ENCODE assay signal across 19 cellular contexts in genomic region chr1:218336353-218336752, GRCh38. TPM values are rescaled to one million over a fixed set of nuclear protein-coding genes. Genes with fewer than 3 reads are reported as not detected.
DNase-seq lines count a peak whose midpoint lies in the region; ATAC-seq, FAIRE-seq and TF ChIP-seq lines count a peak whose summit lies in the region.
"Had no signal": no experiment of that assay in that cellular context is flagged by ENCODE, and none has a peak within 500 bp of the region (broad histone marks: within the 10 kb centered on the region; RNA-seq: fewer than 3 reads in every experiment).

No MANE protein-coding gene starts in this region.

- H3K4me1 ChIP-seq in SJCRH30, result peaks cover 35% of the 10 kb centered on the region
- H3K4me1 ChIP-seq: breast epithelium had no signal

- ATAC-seq in GM19463 (IDR thresholded peaks at IDR 0.05; ENCODE audit: unreplicated experiment) (peak; percentile 46), HG03442 (IDR thresholded peaks at IDR 0.05; ENCODE audit: unreplicated experiment) (peak; percentile 51), HG03521 (IDR thresholded peaks at IDR 0.05; ENCODE audit: unreplicated experiment) (no peak)
- ATAC-seq: activated naive CD4-positive, alpha-beta T cell treated with anti-CD3 and anti-CD28 coated beads, Interleukin-2, amount 50 U/mL, for 72 hours; left lobe of liver; mucosa of descending colon had no signal

- no peaks in the 10 kb centered on the region for H3K9me3 Mint-ChIP-seq in nephron
- no peaks in the 10 kb centered on the region for H3K9me3 Mint-ChIP-seq in activated CD4-positive, alpha-beta memory T cell treated with anti-CD3 and anti-CD28 coated beads, Interleukin-2, amount 10 ng/mL, durations not matched to agents 7 days and 5 days
- H3K9me3 Mint-ChIP-seq: activated naive CD4-positive, alpha-beta T cell treated with anti-CD3 and anti-CD28 coated beads, Interleukin-2, amount 50 U/mL, for 72 hours; activated T-cell treated with anti-CD3 and anti-CD28 coated beads, Interleukin-2, amount 50 U/mL, for 24 hours had no signal

- no peak overlapping the region for H3K4me3 ChIP-seq in SJCRH30
- H3K4me3 ChIP-seq: breast epithelium, mucosa of descending colon, thoracic aorta had no signal

- H3K27ac Mint-ChIP-seq in nephron, result peak overlapping the region; percentile 66 to 78 (median 75)
- no peak overlapping the region for H3K27ac Mint-ChIP-seq in activated CD4-positive, alpha-beta memory T cell treated with anti-CD3 and anti-CD28 coated beads, Interleukin-2, amount 10 ng/mL, durations not matched to agents 7 days and 5 days
- H3K27ac Mint-ChIP-seq: activated naive CD4-positive, alpha-beta T cell treated with anti-CD3 and anti-CD28 coated beads, Interleukin-2, amount 50 U/mL, for 72 hours; activated T-cell treated with anti-CD3 and anti-CD28 coated beads, Interleukin-2, amount 50 U/mL, for 24 hours had no signal

- H3K9me3 ChIP-seq in SJCRH30 (replicated peaks), result no peaks in the 10 kb centered on the region
- H3K9me3 ChIP-seq: breast epithelium, mucosa of descending colon, thoracic aorta had no signal

- DNase-seq in SJCRH30, result peak; percentile 97 to 99
- no peak for DNase-seq in activated CD4-positive, alpha-beta memory T cell treated with anti-CD3 and anti-CD28 coated beads, Interleukin-2, amount 10 ng/mL, durations not matched to agents 7 days and 5 days
- no peak for DNase-seq in frontal cortex (ENCODE audit: low spot score in 2 of 2)
- DNase-seq in NOMO-1 treated with dmso at 0.1 percent for 144 hours (lab: John Stamatoyannopoulos, UW; ENCODE audit: unreplicated experiment), result no peak
- DNase-seq: activated T-cell treated with anti-CD3 and anti-CD28 coated beads, Interleukin-2, amount 50 U/mL, for 24 hours; AML-193; Karpas-422; mucosa of descending colon; NCI-H1436 treated with DMSO at 0.1 percent for 48 hours; NCI-H446 treated with DMSO at 0.1 percent for 48 hours; occipital lobe had no signal

- H3K27me3 ChIP-seq in SJCRH30, result no peaks in the 10 kb centered on the region
- H3K27me3 ChIP-seq: breast epithelium had no signal

- peak overlapping the region in 1 of 3 experiments; percentile 10 for H3K4me3 Mint-ChIP-seq in nephron
- H3K4me3 Mint-ChIP-seq in activated CD4-positive, alpha-beta memory T cell treated with anti-CD3 and anti-CD28 coated beads, Interleukin-2, amount 10 ng/mL, durations not matched to agents 7 days and 5 days, result no peak overlapping the region
- H3K4me3 Mint-ChIP-seq: activated T-cell treated with anti-CD3 and anti-CD28 coated beads, Interleukin-2, amount 50 U/mL, for 24 hours had no signal

- POLR2A ChIA-PET in activated CD4-positive, alpha-beta memory T cell treated with anti-CD3 and anti-CD28 coated beads, Interleukin-2, amount 10 ng/mL, durations not matched to agents 7 days and 5 days (lab: Charles Lee), result no interaction called here

- H3K36me3 ChIP-seq in SJCRH30, result no peaks in the 10 kb centered on the region
- H3K36me3 ChIP-seq: breast epithelium, thoracic aorta had no signal

- peak overlapping the region; percentile 33 for H3K27ac ChIP-seq in SJCRH30
- H3K27ac ChIP-seq: breast epithelium, thoracic aorta had no signal

- peaks cover 9% of the 10 kb centered on the region for H3K36me3 Mint-ChIP-seq in nephron (ENCODE audit: low read depth)
- no peaks in the 10 kb centered on the region for H3K36me3 Mint-ChIP-seq in activated CD4-positive, alpha-beta memory T cell treated with anti-CD3 and anti-CD28 coated beads, Interleukin-2, amount 10 ng/mL, durations not matched to agents 7 days and 5 days (ENCODE audit: low read depth)

- FAIRE-seq in frontal cortex (lab: Jason Lieb, UNC), result no peak

- TF ChIP-seq CTCF in nephron (IDR thresholded peaks at IDR 0.05; ENCODE audit: unreplicated experiment in 3 of 3), result no peak

- H3K4me1 Mint-ChIP-seq in nephron, result peaks cover 57% of the 10 kb centered on the region
- H3K4me1 Mint-ChIP-seq in activated CD4-positive, alpha-beta memory T cell treated with anti-CD3 and anti-CD28 coated beads, Interleukin-2, amount 10 ng/mL, durations not matched to agents 7 days and 5 days, result no peaks in the 10 kb centered on the region

- CTCF ChIA-PET in activated CD4-positive, alpha-beta memory T cell treated with anti-CD3 and anti-CD28 coated beads, Interleukin-2, amount 10 ng/mL, durations not matched to agents 7 days and 5 days (lab: Charles Lee), result interaction anchor here (1.4 kb wide), 1 partner anchor 10 kb away, joined by 3 read pairs; no protein-coding TSS in a partner anchor

- no peaks in the 10 kb centered on the region for H3K27me3 Mint-ChIP-seq in nephron (ENCODE audit: low read depth)
- H3K27me3 Mint-ChIP-seq in activated CD4-positive, alpha-beta memory T cell treated with anti-CD3 and anti-CD28 coated beads, Interleukin-2, amount 10 ng/mL, durations not matched to agents 7 days and 5 days, result peaks cover 2% of the 10 kb centered on the region

RNA-seq across cellular contexts. Expression of gene TGFB2, which starts 8.8 kb away (rescaled TPM):
- 22.1 and 24.4 TPM in 2 replicates for total RNA-seq in SJCRH30 (2014; rRNA removed; shearing (Covaris generic))
- not detected for total RNA-seq in activated CD4-positive, alpha-beta memory T cell treated with anti-CD3 and anti-CD28 coated beads, Interleukin-2, amount 10 ng/mL, durations not matched to agents 7 days and 5 days
- 19.6 TPM for total RNA-seq in frontal cortex

RNA-seq across cellular contexts. Expression of gene RRP15, which starts 51.3 kb away (rescaled TPM):
- total RNA-seq in SJCRH30 (2014; rRNA removed; shearing (Covaris generic)), result 16.9 and 26.0 TPM in 2 replicates
- total RNA-seq in activated CD4-positive, alpha-beta memory T cell treated with anti-CD3 and anti-CD28 coated beads, Interleukin-2, amount 10 ng/mL, durations not matched to agents 7 days and 5 days, result 10 to 100 TPM; 10.3 to 10.6 TPM
- total RNA-seq in frontal cortex, result 21.6 TPM

Comparison
In these comparisons a context has a peak if more than half of its experiments do, and no peak if none do; other contexts are left out.
1. DNase-seq: peak in SJCRH30 (2 of 2); none in activated CD4-positive, alpha-beta memory T cell treated with anti-CD3 and anti-CD28 coated beads, Interleukin-2, amount 10 ng/mL, durations not matched to agents 7 days and 5 days (single experiment), frontal cortex (0 of 2) and NOMO-1 treated with dmso at 0.1 percent for 144 hours (single experiment).
2. RNA of gene TGFB2, which starts 8.8 kb away (total RNA-seq): 22.1 to 24.4 TPM in SJCRH30 and 19.6 TPM in frontal cortex (single experiment); not detected in activated CD4-positive, alpha-beta memory T cell treated with anti-CD3 and anti-CD28 coated beads, Interleukin-2, amount 10 ng/mL, durations not matched to agents 7 days and 5 days; every median in the first group is over 10 times any median in the second.